In genomic region chr22:37164535-37164887, GRCh38 we compare ENCODE assay signal across 20 cellular contexts. TPM values are rescaled to one million over a fixed set of nuclear protein-coding genes. Genes with fewer than 3 reads are reported as not detected.
DNase-seq lines count a peak whose midpoint lies in the region; ATAC-seq, FAIRE-seq and TF ChIP-seq lines count a peak whose summit lies in the region.
"Had no signal": no experiment of that assay in that cellular context is flagged by ENCODE, and none has a peak within 500 bp of the region (broad histone marks: within the 10 kb centered on the region; RNA-seq: fewer than 3 reads in every experiment).

No MANE protein-coding gene starts in this region.

- POLR2A ChIA-PET in activated CD8-positive, alpha-beta T cell treated with anti-CD3 and anti-CD28 coated beads for 36 hours (lab: Charles Lee): interaction anchor here (3.2 to 8.1 kb wide), 3 partner anchors 15 to 43 kb away, joined by 14 to 122 read pairs (median 31); partner anchors contain the start of gene IL2RB

- no peak for FAIRE-seq in HTR-8/SVneo (lab: Jason Lieb, UNC)
- FAIRE-seq: islet of Langerhans had no signal

- peaks cover 0 to 15% (median 0%) of the 10 kb centered on the region in 3 donors for H3K27me3 ChIP-seq in gastrocnemius medialis
- H3K27me3 ChIP-seq: dorsolateral prefrontal cortex had no signal

- peak overlapping the region; percentile 72 for H3K4me3 Mint-ChIP-seq in T-helper 1 cell treated with Interleukin-12 subunit alpha and Interleukin-12 subunit beta and Interleukin-4 antibody, amounts not matched to agents 30 μg/mL and 1 μg/mL, for 36 hours
- peak overlapping the region; percentile 41 for H3K4me3 Mint-ChIP-seq in activated CD8-positive, alpha-beta T cell treated with anti-CD3 and anti-CD28 coated beads for 36 hours
- H3K4me3 Mint-ChIP-seq in natural killer cell: peak overlapping the region; percentile 80
- H3K4me3 Mint-ChIP-seq: brain had no signal

- H3K27ac Mint-ChIP-seq in T-helper 1 cell treated with Interleukin-12 subunit alpha and Interleukin-12 subunit beta and Interleukin-4 antibody, amounts not matched to agents 30 μg/mL and 1 μg/mL, for 36 hours: peak overlapping the region; percentile 96
- H3K27ac Mint-ChIP-seq in activated CD8-positive, alpha-beta T cell treated with anti-CD3 and anti-CD28 coated beads for 36 hours: peak overlapping the region; percentile 84
- H3K27ac Mint-ChIP-seq in natural killer cell: peak overlapping the region; percentile 94 to 97

- H3K9me3 ChIP-seq in gastrocnemius medialis: no peaks in the 10 kb centered on the region

- in situ Hi-C loops in gastrocnemius medialis (cut with MboI; ENCODE audit: low sequenced_read_pairs in 4 of 4): loop anchor here in 2 of 4 donors (5.0 kb wide), 2 partner anchors 33 to 38 kb away; no protein-coding TSS in a partner anchor

- no peak overlapping the region for H3K4me3 ChIP-seq in gastrocnemius medialis
- H3K4me3 ChIP-seq: dorsolateral prefrontal cortex, esophagus muscularis mucosa, heart left ventricle, thoracic aorta had no signal

- peaks cover 4 to 8% of the 10 kb centered on the region in 2 donors for H3K4me1 ChIP-seq in gastrocnemius medialis

- DNase-seq in T-helper 1 cell: no peak
- no peak for DNase-seq in activated CD8-positive, alpha-beta T cell treated with anti-CD3 and anti-CD28 coated beads for 36 hours
- no peak for DNase-seq in natural killer cell
- no peak for DNase-seq in HTR-8/SVneo (ENCODE audit: insufficient read length, low spot score)
- no peak for DNase-seq in stimulated activated CD8-positive, alpha-beta memory T cell treated with anti-CD3 and anti-CD28 coated beads, Interleukin-4, amount 100 ng/mL, for 48 hours
- no peak for DNase-seq in gastrocnemius medialis
- DNase-seq: dorsolateral prefrontal cortex; NCI-H2029 treated with DMSO at 0.1 percent for 48 hours; stimulated activated CD4-positive, alpha-beta T cell treated with anti-CD3 and anti-CD28 coated beads, Interleukin-1b, Interleukin-23, amount 100 ng/mL, for 48 hours had no signal

- CTCF ChIA-PET in activated CD8-positive, alpha-beta T cell treated with anti-CD3 and anti-CD28 coated beads for 36 hours (lab: Charles Lee): interaction anchor here (1.3 to 8.8 kb wide), 4 partner anchors 14 to 34 kb away, joined by 3 to 119 read pairs (median 54); partner anchors contain the start of gene IL2RB

- no peak for TF ChIP-seq POLR2A in gastrocnemius medialis (IDR thresholded peaks at IDR 0.05)

- H3K36me3 Mint-ChIP-seq in T-helper 1 cell treated with Interleukin-12 subunit alpha and Interleukin-12 subunit beta and Interleukin-4 antibody, amounts not matched to agents 30 μg/mL and 1 μg/mL, for 36 hours (ENCODE audit: low read depth): peaks cover under 1% of the 10 kb centered on the region
- peaks cover 1% of the 10 kb centered on the region for H3K36me3 Mint-ChIP-seq in activated CD8-positive, alpha-beta T cell treated with anti-CD3 and anti-CD28 coated beads for 36 hours (ENCODE audit: low read depth)
- no peaks in the 10 kb centered on the region for H3K36me3 Mint-ChIP-seq in natural killer cell
- H3K36me3 Mint-ChIP-seq: brain had no signal

- peaks cover 71% of the 10 kb centered on the region for H3K4me1 Mint-ChIP-seq in T-helper 1 cell treated with Interleukin-12 subunit alpha and Interleukin-12 subunit beta and Interleukin-4 antibody, amounts not matched to agents 30 μg/mL and 1 μg/mL, for 36 hours (ENCODE audit: low read depth)
- H3K4me1 Mint-ChIP-seq in activated CD8-positive, alpha-beta T cell treated with anti-CD3 and anti-CD28 coated beads for 36 hours (ENCODE audit: low read depth): peaks cover 91% of the 10 kb centered on the region
- H3K4me1 Mint-ChIP-seq in natural killer cell: peaks cover 89 to 96% of the 10 kb centered on the region in 2 donors

- H3K36me3 ChIP-seq in gastrocnemius medialis: no peaks in the 10 kb centered on the region
- H3K36me3 ChIP-seq: esophagus muscularis mucosa, heart left ventricle, thoracic aorta had no signal

- H3K27me3 Mint-ChIP-seq in T-helper 1 cell treated with Interleukin-12 subunit alpha and Interleukin-12 subunit beta and Interleukin-4 antibody, amounts not matched to agents 30 μg/mL and 1 μg/mL, for 36 hours (ENCODE audit: low read depth): no peaks in the 10 kb centered on the region
- no peaks in the 10 kb centered on the region for H3K27me3 Mint-ChIP-seq in activated CD8-positive, alpha-beta T cell treated with anti-CD3 and anti-CD28 coated beads for 36 hours
- no peaks in the 10 kb centered on the region for H3K27me3 Mint-ChIP-seq in natural killer cell (ENCODE audit: low read depth in 2 of 2)

- TF ChIP-seq CTCF in activated CD8-positive, alpha-beta T cell treated with anti-CD3 and anti-CD28 coated beads for 36 hours (IDR thresholded peaks at IDR 0.05): no peak
- no peak for TF ChIP-seq CTCF in natural killer cell (IDR thresholded peaks at IDR 0.05)
- no peak for TF ChIP-seq CTCF in gastrocnemius medialis (IDR thresholded peaks at IDR 0.05 in 4 of 5, conservative IDR thresholded peaks at IDR 0.05 in 1 of 5)

- no peak overlapping the region for H3K27ac ChIP-seq in gastrocnemius medialis
- H3K27ac ChIP-seq: dorsolateral prefrontal cortex, esophagus muscularis mucosa, RWPE1, thoracic aorta had no signal

- H3K9me3 Mint-ChIP-seq in T-helper 1 cell treated with Interleukin-12 subunit alpha and Interleukin-12 subunit beta and Interleukin-4 antibody, amounts not matched to agents 30 μg/mL and 1 μg/mL, for 36 hours: peaks cover 4% of the 10 kb centered on the region
- H3K9me3 Mint-ChIP-seq in activated CD8-positive, alpha-beta T cell treated with anti-CD3 and anti-CD28 coated beads for 36 hours: peaks cover 5% of the 10 kb centered on the region
- no peaks in the 10 kb centered on the region for H3K9me3 Mint-ChIP-seq in natural killer cell

- peak; percentile 9 for ATAC-seq in GM21367 (IDR thresholded peaks at IDR 0.05; ENCODE audit: unreplicated experiment)
- no peak for ATAC-seq in activated CD8-positive, alpha-beta T cell treated with anti-CD3 and anti-CD28 coated beads for 36 hours
- no peak for ATAC-seq in natural killer cell
- ATAC-seq in gastrocnemius medialis: no peak
- ATAC-seq: heart left ventricle, right cardiac atrium had no signal

- intact Hi-C loops in activated CD8-positive, alpha-beta T cell treated with anti-CD3 and anti-CD28 coated beads for 36 hours (cut with micrococcal nuclease): no loop called here
- intact Hi-C loops in natural killer cell (cut with micrococcal nuclease) (loop anchor here (1.0 to 10.0 kb wide), 3 partner anchors 78 to 320 kb away; partner anchors contain the start of genes MFNG and RAC2), gastrocnemius medialis (cut with DNase I; ENCODE audit: low total_unique reads) (no loop called here)

RNA-seq across cellular contexts. Expression of gene IL2RB, which starts 14.8 kb away (rescaled TPM):
- total RNA-seq in activated CD8-positive, alpha-beta T cell treated with anti-CD3 and anti-CD28 coated beads for 36 hours: 100 to 1,000 TPM; 263 to 268 TPM
- total RNA-seq in natural killer cell (1,000 to 10,000 TPM in 2 of 3 donors, 100 to 1,000 TPM in 1; 905 to 1,386 (median 1,021) TPM), gastrocnemius medialis (1 to 10 TPM in 1 of 4 donors, under 1 TPM in 3; 0.10 to 7.9 (median 0.27) TPM)
- total RNA-seq: A172 had no signal

RNA-seq across cellular contexts. Expression of gene C1QTNF6, which starts 23.5 kb away (rescaled TPM):
- total RNA-seq in activated CD8-positive, alpha-beta T cell treated with anti-CD3 and anti-CD28 coated beads for 36 hours: 1 to 10 TPM; 6.4 TPM
- 10 to 100 TPM in 1 of 3 donors, 1 to 10 TPM in 2; 6.0 to 10.3 (median 6.7) TPM for total RNA-seq in natural killer cell
- under 1 TPM; 0.46 to 1.00 (median 0.84) TPM for total RNA-seq in gastrocnemius medialis

RNA-seq across cellular contexts. Expression of gene SSTR3, which starts 47.8 kb away (rescaled TPM):
- 1 to 10 TPM; 7.9 to 8.5 TPM for total RNA-seq in activated CD8-positive, alpha-beta T cell treated with anti-CD3 and anti-CD28 coated beads for 36 hours
- under 1 TPM; 0.20 to 0.64 (median 0.23) TPM for total RNA-seq in natural killer cell
- total RNA-seq in gastrocnemius medialis: not detected
- total RNA-seq: A172, esophagus muscularis mucosa, H4, right cardiac atrium, thoracic aorta had no signal

RNA-seq across cellular contexts. Expression of gene TMPRSS6, which starts 55.0 kb away (rescaled TPM):
- 10 to 100 TPM; 11.3 to 12.4 TPM for total RNA-seq in activated CD8-positive, alpha-beta T cell treated with anti-CD3 and anti-CD28 coated beads for 36 hours
- total RNA-seq in natural killer cell (1 to 10 TPM; 1.1 to 4.7 (median 3.4) TPM), gastrocnemius medialis (under 1 TPM in 2 of 4 donors, not detected in 2; 0.10 to 0.18 TPM)
- total RNA-seq: A172, dorsolateral prefrontal cortex, esophagus muscularis mucosa, H4, right cardiac atrium, thoracic aorta had no signal

Comparison
In these comparisons a context has a peak if more than half of its experiments do, and no peak if none do; other contexts are left out.
1. RNA of gene IL2RB, which starts 14.8 kb away (total RNA-seq): 905 to 1,386 TPM in natural killer cell and 263 to 268 TPM in activated CD8-positive, alpha-beta T cell treated with anti-CD3 and anti-CD28 coated beads for 36 hours; 0.10 to 7.9 TPM in gastrocnemius medialis; every median in the first group is over 10 times any median in the second.
2. RNA of gene SSTR3, which starts 47.8 kb away (total RNA-seq): 7.9 to 8.5 TPM in activated CD8-positive, alpha-beta T cell treated with anti-CD3 and anti-CD28 coated beads for 36 hours; 0.20 to 0.64 TPM in natural killer cell and not detected in gastrocnemius medialis; every median in the first group is over 4 times any median in the second.
3. Peak in every context shown above with its lines, with median percentiles within 50 percentile points of each other: H3K27ac Mint-ChIP-seq and H3K4me3 Mint-ChIP-seq.